Comparison of ENCODE assay signal across 6 cellular contexts in genomic region chr4:663438-664428, GRCh38. TPM values are rescaled to one million over a fixed set of nuclear protein-coding genes. Genes with fewer than 3 reads are reported as not detected.
A peak's percentile ranks its signal among the peaks of the same experiment; 100 is the strongest.
DNase-seq lines count a peak whose midpoint lies in the region; ATAC-seq lines count a peak whose summit lies in the region.

No MANE protein-coding gene starts in this region.

- ATAC-seq in HG03064 (IDR thresholded peaks at IDR 0.05; ENCODE audit: low read depth, unreplicated experiment) (peak; percentile 72), left cardiac atrium (peak; percentile 77 to 85)

- peak; percentile 76 for DNase-seq in COR-L47 (lab: John Stamatoyannopoulos, UW)
- DNase-seq in activated CD4-positive, alpha-beta T cell treated with anti-CD3 and anti-CD28 coated beads, Interleukin-2, amount 50 U/mL, for 4 hours = peak; percentile 68 to 74
- peak; percentile 80 for DNase-seq in left cardiac atrium
- peak; percentile 75 to 78 for DNase-seq in stimulated activated CD4-positive, alpha-beta T cell treated with anti-CD3 and anti-CD28 coated beads, Interleukin-4, amount 100 ng/mL, for 4 hours
- DNase-seq in occipital lobe (lab: John Stamatoyannopoulos, UW) = no peak

- intact Hi-C loops in left cardiac atrium (cut with DNase I) = no loop called here

RNA-seq across cellular contexts. Expression of gene ATP5ME, which starts 10.3 kb away (rescaled TPM):
- total RNA-seq in left cardiac atrium = 100 to 1,000 TPM; 770 to 781 TPM
- 62.2 TPM for total RNA-seq in occipital lobe

RNA-seq across cellular contexts. Expression of gene MYL5, which starts 10.6 kb away (rescaled TPM):
- total RNA-seq in left cardiac atrium = 1 to 10 TPM; 5.4 to 5.9 TPM
- total RNA-seq in occipital lobe = 4.2 TPM

RNA-seq across cellular contexts. Expression of gene SLC49A3, which starts 25.2 kb away (rescaled TPM):
- total RNA-seq in left cardiac atrium (10 to 100 TPM; 14.0 to 17.2 TPM), occipital lobe (0.62 TPM)

RNA-seq across cellular contexts. Expression of gene PDE6B, which starts 38.4 kb away (rescaled TPM):
- total RNA-seq in left cardiac atrium (1 to 10 TPM; 4.7 to 5.2 TPM), occipital lobe (5.6 TPM)

RNA-seq across cellular contexts. Expression of gene PCGF3, which starts 41.9 kb away (rescaled TPM):
- total RNA-seq in left cardiac atrium = 10 to 100 TPM; 21.4 to 26.6 TPM
- 82.7 TPM for total RNA-seq in occipital lobe

Comparison
In these comparisons a context has a peak if more than half of its experiments do, and no peak if none do; other contexts are left out.
1. RNA of gene ATP5ME, which starts 10.3 kb away (total RNA-seq): 770 to 781 TPM in left cardiac atrium; 62.2 TPM in occipital lobe (single experiment); every median in the first group is over 10 times any median in the second.